Comparison of ENCODE assay signal across 14 cellular contexts in genomic region chr9:37301369-37302172, GRCh38.
A peak's percentile ranks its signal among the peaks of the same experiment; 100 is the strongest.
DNase-seq lines count a peak whose midpoint lies in the region; ATAC-seq and TF ChIP-seq lines count a peak whose summit lies in the region.
"Had no signal": no experiment of that assay in that cellular context is flagged by ENCODE, and none has a peak within 500 bp of the region (broad histone marks: within the 10 kb centered on the region; RNA-seq: fewer than 3 reads in every experiment).

No MANE protein-coding gene starts in this region.

- TF ChIP-seq EP300 in stomach (IDR thresholded peaks at IDR 0.05): no peak

- intact Hi-C loops in activated CD4-positive, alpha-beta T cell treated with anti-CD3 and anti-CD28 coated beads, Interleukin-2, amount 10 ng/mL, durations not matched to agents 24 days and 14 days (cut with micrococcal nuclease): loop anchor here (2.0 to 10.0 kb wide), 4 partner anchors 181 to 379 kb away; partner anchors contain the start of genes PAX5 and ZCCHC7
- intact Hi-C loops in stomach (cut with DNase I; ENCODE audit: low total_unique reads): no loop called here

- no peak for TF ChIP-seq POLR2A in stomach (IDR thresholded peaks at IDR 0.05)

- no peak for TF ChIP-seq CTCF in stomach (IDR thresholded peaks at IDR 0.05)

- no peaks in the 10 kb centered on the region for H3K27me3 ChIP-seq in stomach
- H3K27me3 ChIP-seq: gastroesophageal sphincter had no signal

- peaks cover 0 to 29% (median 27%) of the 10 kb centered on the region in 4 donors for H3K36me3 ChIP-seq in stomach

- peaks cover 33% of the 10 kb centered on the region for H3K36me3 Mint-ChIP-seq in activated CD4-positive, alpha-beta T cell treated with anti-CD3 and anti-CD28 coated beads, Interleukin-2, amount 10 ng/mL, durations not matched to agents 24 days and 14 days (ENCODE audit: low read depth)
- H3K36me3 Mint-ChIP-seq in activated T-helper 17 cell treated with anti-CD3 and anti-CD28 coated beads, Interleukin-2, amount 50 U/mL, for 72 hours (ENCODE audit: low read depth): peaks cover 34% of the 10 kb centered on the region
- H3K36me3 Mint-ChIP-seq in natural killer cell treated with Interleukin-12 subunit alpha and Interleukin-12 subunit beta and Interleukin-15 and Interleukin-18, amount 100 ng/mL, for 72 hours: peaks cover 5% of the 10 kb centered on the region

- H3K4me3 Mint-ChIP-seq in activated CD4-positive, alpha-beta T cell treated with anti-CD3 and anti-CD28 coated beads, Interleukin-2, amount 10 ng/mL, durations not matched to agents 24 days and 14 days: peak overlapping the region; percentile 74
- H3K4me3 Mint-ChIP-seq in activated T-helper 17 cell treated with anti-CD3 and anti-CD28 coated beads, Interleukin-2, amount 50 U/mL, for 72 hours: peak overlapping the region; percentile 61
- H3K4me3 Mint-ChIP-seq in natural killer cell treated with Interleukin-12 subunit alpha and Interleukin-12 subunit beta and Interleukin-15 and Interleukin-18, amount 100 ng/mL, for 72 hours: peak overlapping the region; percentile 70
- H3K4me3 Mint-ChIP-seq: nephron, WTC11 had no signal

- no peak for DNase-seq in activated CD4-positive, alpha-beta T cell treated with anti-CD3 and anti-CD28 coated beads, Interleukin-2, amount 10 ng/mL, durations not matched to agents 24 days and 14 days
- no peak for DNase-seq in activated CD4-positive, alpha-beta T cell treated with anti-CD3 and anti-CD28 coated beads, Interleukin-2, amount 50 U/mL, for 48 hours
- no peak for DNase-seq in natural killer cell treated with Interleukin-12 subunit alpha and Interleukin-12 subunit beta and Interleukin-15 and Interleukin-18, amount 100 ng/mL, for 72 hours (ENCODE audit: low spot score)
- DNase-seq in stomach: no peak
- DNase-seq: amniotic stem cell, SHP77 treated with DMSO at 0.1 percent for 48 hours, trophoblast cell had no signal

- H3K27me3 Mint-ChIP-seq in activated CD4-positive, alpha-beta T cell treated with anti-CD3 and anti-CD28 coated beads, Interleukin-2, amount 10 ng/mL, durations not matched to agents 24 days and 14 days: no peaks in the 10 kb centered on the region
- no peaks in the 10 kb centered on the region for H3K27me3 Mint-ChIP-seq in activated T-helper 17 cell treated with anti-CD3 and anti-CD28 coated beads, Interleukin-2, amount 50 U/mL, for 72 hours
- no peaks in the 10 kb centered on the region for H3K27me3 Mint-ChIP-seq in natural killer cell treated with Interleukin-12 subunit alpha and Interleukin-12 subunit beta and Interleukin-15 and Interleukin-18, amount 100 ng/mL, for 72 hours

- no peaks in the 10 kb centered on the region for H3K9me3 ChIP-seq in stomach
- H3K9me3 ChIP-seq: gastroesophageal sphincter had no signal

- H3K9me3 Mint-ChIP-seq in activated CD4-positive, alpha-beta T cell treated with anti-CD3 and anti-CD28 coated beads, Interleukin-2, amount 10 ng/mL, durations not matched to agents 24 days and 14 days: no peaks in the 10 kb centered on the region
- H3K9me3 Mint-ChIP-seq in activated T-helper 17 cell treated with anti-CD3 and anti-CD28 coated beads, Interleukin-2, amount 50 U/mL, for 72 hours: no peaks in the 10 kb centered on the region
- H3K9me3 Mint-ChIP-seq in natural killer cell treated with Interleukin-12 subunit alpha and Interleukin-12 subunit beta and Interleukin-15 and Interleukin-18, amount 100 ng/mL, for 72 hours: no peaks in the 10 kb centered on the region
- H3K9me3 Mint-ChIP-seq: nephron, WTC11 had no signal

- ATAC-seq in HG03159 (IDR thresholded peaks at IDR 0.05; ENCODE audit: unreplicated experiment) (peak; percentile 3), HG03565 (IDR thresholded peaks at IDR 0.05; ENCODE audit: unreplicated experiment) (no peak), HG03521 (IDR thresholded peaks at IDR 0.05; ENCODE audit: unreplicated experiment) (no peak)
- ATAC-seq in activated T-helper 17 cell treated with anti-CD3 and anti-CD28 coated beads, Interleukin-2, amount 50 U/mL, for 72 hours (replicated peaks): peak; percentile 51
- peak; percentile 76 to 80 for ATAC-seq in natural killer cell treated with Interleukin-12 subunit alpha and Interleukin-12 subunit beta and Interleukin-15 and Interleukin-18, amount 100 ng/mL, for 72 hours
- ATAC-seq: gastroesophageal sphincter, WTC11 had no signal

- peaks cover 44% of the 10 kb centered on the region for H3K4me1 Mint-ChIP-seq in activated CD4-positive, alpha-beta T cell treated with anti-CD3 and anti-CD28 coated beads, Interleukin-2, amount 10 ng/mL, durations not matched to agents 24 days and 14 days
- H3K4me1 Mint-ChIP-seq in activated T-helper 17 cell treated with anti-CD3 and anti-CD28 coated beads, Interleukin-2, amount 50 U/mL, for 72 hours: peaks cover 22% of the 10 kb centered on the region
- H3K4me1 Mint-ChIP-seq in natural killer cell treated with Interleukin-12 subunit alpha and Interleukin-12 subunit beta and Interleukin-15 and Interleukin-18, amount 100 ng/mL, for 72 hours (ENCODE audit: low read depth in 2 of 2): peaks cover 51 to 69% of the 10 kb centered on the region in 2 donors
- H3K4me1 Mint-ChIP-seq: nephron had no signal

- no peak overlapping the region for H3K27ac ChIP-seq in stomach
- H3K27ac ChIP-seq: gastroesophageal sphincter had no signal

- peak overlapping the region; percentile 64 for H3K27ac Mint-ChIP-seq in activated CD4-positive, alpha-beta T cell treated with anti-CD3 and anti-CD28 coated beads, Interleukin-2, amount 10 ng/mL, durations not matched to agents 24 days and 14 days
- peak overlapping the region; percentile 66 for H3K27ac Mint-ChIP-seq in activated T-helper 17 cell treated with anti-CD3 and anti-CD28 coated beads, Interleukin-2, amount 50 U/mL, for 72 hours
- peak overlapping the region; percentile 61 to 88 for H3K27ac Mint-ChIP-seq in natural killer cell treated with Interleukin-12 subunit alpha and Interleukin-12 subunit beta and Interleukin-15 and Interleukin-18, amount 100 ng/mL, for 72 hours
- H3K27ac Mint-ChIP-seq: nephron, WTC11 had no signal

- H3K4me3 ChIP-seq in stomach: no peak overlapping the region
- H3K4me3 ChIP-seq: gastroesophageal sphincter had no signal

- 59 to 92% (median 84%) methylated on average over 3 of the region's 3 CpGs for WGBS in stomach, 5 donors

- H3K4me1 ChIP-seq in stomach: no peaks in the 10 kb centered on the region
- H3K4me1 ChIP-seq: gastroesophageal sphincter had no signal

Comparison
In these comparisons a context has a peak if more than half of its experiments do, and no peak if none do; other contexts are left out.
1. ATAC-seq: peak in HG03159 (single experiment), activated T-helper 17 cell treated with anti-CD3 and anti-CD28 coated beads, Interleukin-2, amount 50 U/mL, for 72 hours (single experiment) and natural killer cell treated with Interleukin-12 subunit alpha and Interleukin-12 subunit beta and Interleukin-15 and Interleukin-18, amount 100 ng/mL, for 72 hours (2 of 2); none in HG03565 (single experiment) and HG03521 (single experiment).
2. Peak in every context shown above with its lines, with median percentiles within 50 percentile points of each other: H3K27ac Mint-ChIP-seq and H3K4me3 Mint-ChIP-seq.